ENCODE assay signal across 1 cellular context in genomic region chr6:8879334-8879733, GRCh38.
TF ChIP-seq lines count a peak whose summit lies in the region.

No MANE protein-coding gene starts in this region.

TF ChIP-seq in HepG2, 621 proteins besides CTCF, POLR2A, EP300 and RAD21 (continued from another document):
- no peak for TF ChIP-seq PRDM15 (CRISPR knock-in tag; IDR thresholded peaks at IDR 0.05)
